Comparison of ENCODE assay signal across 15 cellular contexts in genomic region chr2:23107341-23107941, GRCh38.
"Had no signal": no experiment of that assay in that cellular context is flagged by ENCODE, and none has a peak within 500 bp of the region (broad histone marks: within the 10 kb centered on the region; RNA-seq: fewer than 3 reads in every experiment).

No MANE protein-coding gene starts in this region.

- H3K79me2 ChIP-seq: hepatocyte, parathyroid adenoma had no signal

- H3K4me2 ChIP-seq: hepatocyte had no signal

- H3K9me3 ChIP-seq: body of pancreas, sigmoid colon had no signal

- H3K27ac ChIP-seq: body of pancreas, hepatocyte, lower lobe of right lung, parathyroid adenoma, sigmoid colon, spleen had no signal

- H3K4me1 ChIP-seq: body of pancreas, lower lobe of right lung, parathyroid adenoma, sigmoid colon, spleen had no signal

- H3K9ac ChIP-seq: parathyroid adenoma had no signal

- H3K36me3 ChIP-seq: lower lobe of right lung, sigmoid colon, spleen had no signal

- DNase-seq: activated CD4-positive, alpha-beta memory T cell treated with anti-CD3 and anti-CD28 coated beads for 36 hours; activated naive CD4-positive, alpha-beta T cell; activated naive CD8-positive, alpha-beta T cell treated with anti-CD3 and anti-CD28 coated beads, Interleukin-2, amount 10 ng/mL, durations not matched to agents 7 days and 5 days; activated T-cell treated with anti-CD3 and anti-CD28 coated beads, Interleukin-2, amount 50 U/mL, for 1 hour; body of pancreas; dermis blood vessel endothelial cell; effector memory CD4-positive, alpha-beta T cell; foreskin fibroblast; left colon; lower lobe of right lung; sigmoid colon; spleen; stimulated activated naive B cell treated with anti-CD40 and anti-IgM and Interleukin-4, amounts not matched to agents 10 μg/mL and 1 μg/mL and 100 μg/mL, for 72 hours had no signal

- H3K4me3 ChIP-seq: body of pancreas, hepatocyte, lower lobe of right lung, sigmoid colon, spleen had no signal

- H3K27me3 ChIP-seq: body of pancreas, hepatocyte, sigmoid colon, spleen had no signal

- H2AFZ ChIP-seq: hepatocyte, parathyroid adenoma had no signal
